16 cellular contexts compared by ENCODE assay signal in genomic region chr5:163894645-163895044, GRCh38.
DNase-seq lines count a peak whose midpoint lies in the region; ATAC-seq and TF ChIP-seq lines count a peak whose summit lies in the region.
"Had no signal": no experiment of that assay in that cellular context is flagged by ENCODE, and none has a peak within 500 bp of the region (broad histone marks: within the 10 kb centered on the region; RNA-seq: fewer than 3 reads in every experiment).

No MANE protein-coding gene starts in this region.

- H3K4me1 ChIP-seq in foreskin keratinocyte = no peaks in the 10 kb centered on the region
- H3K4me1 ChIP-seq: BLaER1, gastrocnemius medialis had no signal

- in situ Hi-C loops in ACHN (cut with HindIII; ENCODE audit: low pct_ligation_motif_present, low pct_unique_long_range_greater_than_20kb, low sequenced_read_pairs) = no loop called here

- TF ChIP-seq CTCF in foreskin keratinocyte (conservative IDR thresholded peaks at IDR 0.05) = no peak

- ATAC-seq in foreskin keratinocyte (peak; percentile 100), GM19328 (IDR thresholded peaks at IDR 0.05; ENCODE audit: unreplicated experiment) (no peak), HG03097 (IDR thresholded peaks at IDR 0.05; ENCODE audit: low FRiP score, unreplicated experiment) (no peak)
- ATAC-seq: gastrocnemius medialis had no signal

- H3K27ac ChIP-seq in foreskin keratinocyte = no peak overlapping the region
- H3K27ac ChIP-seq: BLaER1, gastrocnemius medialis had no signal

- no peaks in the 10 kb centered on the region for H3K27me3 ChIP-seq in foreskin keratinocyte
- H3K27me3 ChIP-seq: BLaER1, gastrocnemius medialis had no signal

- DNase-seq in AML-193 (lab: John Stamatoyannopoulos, UW) (peak; percentile 50 to 62), Kasumi-1 (lab: John Stamatoyannopoulos, UW) (peak; percentile 50 to 54), amniotic epithelial cell (ENCODE audit: low read depth) (peak; percentile 91), foreskin keratinocyte (peak; percentile 68 to 86), ACHN (no peak)
- no peak for DNase-seq in activated CD4-positive, alpha-beta T cell treated with anti-CD3 and anti-CD28 coated beads for 48 hours
- DNase-seq: activated naive CD4-positive, alpha-beta T cell treated with anti-CD3 and anti-CD28 coated beads for 36 hours; DMS79 treated with DMSO at 0.1 percent for 48 hours; gastrocnemius medialis; NCI-H1092; NCI-H510A treated with DMSO at 0.1 percent for 48 hours; posterior cingulate gyrus; SHP77 treated with DMSO at 0.1 percent for 48 hours had no signal

Comparison
In these comparisons a context has a peak if more than half of its experiments do, and no peak if none do; other contexts are left out.
1. DNase-seq: peak in AML-193 (2 of 2), Kasumi-1 (2 of 2), amniotic epithelial cell (single experiment) and foreskin keratinocyte (2 of 2); none in ACHN (single experiment) and activated CD4-positive, alpha-beta T cell treated with anti-CD3 and anti-CD28 coated beads for 48 hours (single experiment).